In the genomic region with DNA sequence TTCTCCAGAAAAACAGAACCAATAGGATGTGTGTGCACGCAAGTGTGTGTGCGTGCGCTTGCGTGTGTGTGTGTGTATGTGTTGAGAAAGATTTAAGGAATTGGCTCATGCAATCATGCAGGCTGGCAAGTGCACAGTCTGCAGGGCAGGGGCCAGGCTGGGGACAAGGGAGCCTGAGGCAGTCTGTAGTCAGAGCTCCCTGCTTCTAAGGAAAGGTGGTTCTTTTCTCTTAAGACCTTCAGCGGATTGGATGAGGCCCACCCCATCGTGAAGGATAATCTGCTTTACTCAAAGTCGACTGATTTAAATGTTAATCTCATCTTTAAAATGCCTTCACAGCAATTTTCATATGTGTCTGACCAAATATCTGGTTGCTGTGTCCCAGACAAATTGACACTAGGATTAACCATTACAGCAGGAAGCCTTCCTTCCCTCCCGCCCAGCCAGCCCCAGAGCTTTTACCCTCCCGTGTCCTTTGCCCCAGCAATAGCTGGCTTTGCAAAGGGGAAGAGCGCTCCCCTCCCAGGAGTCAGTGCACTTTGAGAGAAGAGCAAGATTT, we compare ENCODE assay signal across 16 cellular contexts.
"Had no signal": no experiment of that assay in that cellular context is flagged by ENCODE, and none has a peak within 500 bp of the region (broad histone marks: within the 10 kb centered on the region; RNA-seq: fewer than 3 reads in every experiment).

No MANE protein-coding gene starts in this region.

- H3K4me2 ChIP-seq: neural progenitor cell had no signal

- H3K36me3 ChIP-seq: ascending aorta, breast epithelium, gastroesophageal sphincter, heart right ventricle, left ventricle myocardium inferior, neural progenitor cell, ovary had no signal

- H2AFZ ChIP-seq: neural progenitor cell had no signal

- H3K9me3 Mint-ChIP-seq: activated naive CD4-positive, alpha-beta T cell treated with anti-CD3 and anti-CD28 coated beads for 36 hours; activated T-helper 2 cell treated with anti-CD3 and anti-CD28 coated beads, Interferon-gamma antibody, Interleukin-2, Interleukin-4, amounts not matched to agents 10 μg/mL and 5 μg/mL and 100 μg/mL, durations not matched to agents 14 hours and 24 hours and 36 hours; stimulated activated naive CD8-positive, alpha-beta T cell treated with anti-CD3 and anti-CD28 coated beads, Interleukin-15, amount 100 ng/mL, for 72 hours had no signal

- H3K27ac ChIP-seq: ascending aorta, breast epithelium, gastroesophageal sphincter, heart right ventricle, left ventricle myocardium inferior, neural progenitor cell, ovary had no signal

- DNase-seq: activated CD4-positive, alpha-beta T cell treated with anti-CD3 and anti-CD28 coated beads, Interleukin-2, amount 50 U/mL, for 1 hour; activated naive CD4-positive, alpha-beta T cell treated with anti-CD3 and anti-CD28 coated beads for 36 hours; erythroblast; heart right ventricle; left ventricle myocardium inferior; ovary; stimulated activated naive CD8-positive, alpha-beta T cell treated with anti-CD3 and anti-CD28 coated beads, Interleukin-15, amount 100 ng/mL, for 72 hours; SW 1271; testis had no signal

- H3K36me3 Mint-ChIP-seq: neural progenitor cell had no signal

- H3K9me3 ChIP-seq: ascending aorta, breast epithelium, gastroesophageal sphincter, heart right ventricle, left ventricle myocardium inferior, ovary, testis had no signal

- H3K9ac ChIP-seq: neural progenitor cell had no signal

- H3K27me3 ChIP-seq: ascending aorta, breast epithelium, gastroesophageal sphincter, heart right ventricle, neural progenitor cell, ovary, testis had no signal

- H3K4me1 ChIP-seq: ascending aorta, breast epithelium, heart right ventricle, left ventricle myocardium inferior had no signal

- H3K27ac Mint-ChIP-seq: activated naive CD4-positive, alpha-beta T cell treated with anti-CD3 and anti-CD28 coated beads for 36 hours; activated T-helper 2 cell treated with anti-CD3 and anti-CD28 coated beads, Interferon-gamma antibody, Interleukin-2, Interleukin-4, amounts not matched to agents 10 μg/mL and 5 μg/mL and 100 μg/mL, durations not matched to agents 14 hours and 24 hours and 36 hours; neural progenitor cell had no signal

- H3K4me1 Mint-ChIP-seq: stimulated activated naive CD8-positive, alpha-beta T cell treated with anti-CD3 and anti-CD28 coated beads, Interleukin-15, amount 100 ng/mL, for 72 hours had no signal

- H3K4me3 Mint-ChIP-seq: activated naive CD4-positive, alpha-beta T cell treated with anti-CD3 and anti-CD28 coated beads for 36 hours; neural progenitor cell; stimulated activated naive CD8-positive, alpha-beta T cell treated with anti-CD3 and anti-CD28 coated beads, Interleukin-15, amount 100 ng/mL, for 72 hours had no signal

- H3K4me3 ChIP-seq: ascending aorta, breast epithelium, gastroesophageal sphincter, heart right ventricle, left ventricle myocardium inferior, neural progenitor cell, ovary, testis had no signal

- ATAC-seq: activated CD4-positive, CD25-positive, alpha-beta regulatory T cell treated with anti-CD3 and anti-CD28 coated beads, Interleukin-2, amount 50 U/mL, for 24 hours; gastroesophageal sphincter; heart right ventricle; sciatic nerve; stimulated activated naive CD8-positive, alpha-beta T cell treated with anti-CD3 and anti-CD28 coated beads, Interleukin-15, amount 100 ng/mL, for 72 hours had no signal
